22 cellular contexts compared by ENCODE assay signal in the genomic region with DNA sequence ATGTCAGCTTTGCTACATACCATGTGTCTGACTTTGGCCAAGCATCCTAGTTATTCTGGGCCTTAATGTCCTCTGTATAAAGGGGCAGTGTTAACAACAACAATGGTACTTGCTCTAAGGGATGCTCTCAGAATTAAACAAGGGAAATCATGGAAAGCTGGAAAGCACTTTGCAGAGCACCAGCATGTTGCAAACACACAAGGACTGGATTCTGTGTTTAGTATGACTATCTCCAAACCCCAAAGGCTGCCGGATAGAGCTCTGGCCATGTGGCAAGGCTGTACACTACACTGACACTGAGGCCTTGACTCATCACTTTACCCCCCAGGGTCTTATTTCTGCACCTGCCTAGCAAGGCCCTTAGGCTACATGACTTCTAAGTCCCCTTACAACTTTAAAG.
DNase-seq lines count a peak whose midpoint lies in the region; ATAC-seq, FAIRE-seq and TF ChIP-seq lines count a peak whose summit lies in the region.
"Had no signal": no experiment of that assay in that cellular context is flagged by ENCODE, and none has a peak within 500 bp of the region (broad histone marks: within the 10 kb centered on the region; RNA-seq: fewer than 3 reads in every experiment).

No MANE protein-coding gene starts in this region.

- TF ChIP-seq POLR2A in tibial nerve (IDR thresholded peaks at IDR 0.05) = no peak

- no peaks in the 10 kb centered on the region for H3K36me3 ChIP-seq in tibial nerve
- H3K36me3 ChIP-seq: MG63 had no signal

- no peak for TF ChIP-seq EP300 in tibial nerve (IDR thresholded peaks at IDR 0.05)

- no peak overlapping the region for H3K4me3 ChIP-seq in tibial nerve
- H3K4me3 ChIP-seq: MG63 had no signal

- WGBS in tibial nerve, 2 donors = 20 to 65% methylated on average over 1 of the region's 1 CpG

- no peak for TF ChIP-seq CTCF in tibial nerve (IDR thresholded peaks at IDR 0.05)
- no peak for TF ChIP-seq CTCF in D721Med (IDR thresholded peaks at IDR 0.05; ENCODE audit: insufficient read depth, missing control alignments)

- no peaks in the 10 kb centered on the region for H3K27me3 ChIP-seq in tibial nerve
- H3K27me3 ChIP-seq: MG63 had no signal

- DNase-seq in C1 segment of cervical spinal cord (lab: John Stamatoyannopoulos, UW) (peak in 9 of 14 donors; percentile 29 to 57 (median 54)), T1000 (lab: John Stamatoyannopoulos, UW) (peak; percentile 45), hippocampal formation (lab: John Stamatoyannopoulos, UW) (peak; percentile 33 to 93), pons (ENCODE audit: low spot score) (peak; percentile 98), tibial nerve (ENCODE audit: low spot score in 2 of 2) (no peak), D721Med (ENCODE audit: insufficient read length, low spot score) (no peak), HPDE6-E6E7 (ENCODE audit: extremely low spot score) (no peak)
- DNase-seq: Caco-2; CD4-positive, CD25-positive, alpha-beta regulatory T cell; KG1; MG63; NCI-H1092; NCI-H1694 treated with DMSO at 0.1 percent for 48 hours; NCI-H2107; NCI-H345; NCI-H526; SHP77 had no signal

- ATAC-seq in GM18861 (IDR thresholded peaks at IDR 0.05; ENCODE audit: unreplicated experiment) = no peak
- ATAC-seq: HCT116, HepG2, SK-N-SH treated with all-trans-retinoic acid at 6 μM for 48 hours had no signal

- H3K9me3 ChIP-seq in tibial nerve = no peaks in the 10 kb centered on the region
- H3K9me3 ChIP-seq: Caco-2, MG63 had no signal

- H3K4me1 ChIP-seq in tibial nerve = peaks cover 0 to 5% (median 0%) of the 10 kb centered on the region in 4 donors
- H3K4me1 ChIP-seq: Caco-2 had no signal

- FAIRE-seq in D721Med (lab: Jason Lieb, UNC) = no peak
- FAIRE-seq: HepG2, RCC 7860 had no signal

- H3K27ac ChIP-seq in tibial nerve = no peak overlapping the region

Comparison
In these comparisons a context has a peak if more than half of its experiments do, and no peak if none do; other contexts are left out.
1. DNase-seq: peak in C1 segment of cervical spinal cord (9 of 14), T1000 (single experiment), hippocampal formation (2 of 2) and pons (single experiment); none in tibial nerve (0 of 2), D721Med (single experiment) and HPDE6-E6E7 (single experiment).